In the genomic region with DNA sequence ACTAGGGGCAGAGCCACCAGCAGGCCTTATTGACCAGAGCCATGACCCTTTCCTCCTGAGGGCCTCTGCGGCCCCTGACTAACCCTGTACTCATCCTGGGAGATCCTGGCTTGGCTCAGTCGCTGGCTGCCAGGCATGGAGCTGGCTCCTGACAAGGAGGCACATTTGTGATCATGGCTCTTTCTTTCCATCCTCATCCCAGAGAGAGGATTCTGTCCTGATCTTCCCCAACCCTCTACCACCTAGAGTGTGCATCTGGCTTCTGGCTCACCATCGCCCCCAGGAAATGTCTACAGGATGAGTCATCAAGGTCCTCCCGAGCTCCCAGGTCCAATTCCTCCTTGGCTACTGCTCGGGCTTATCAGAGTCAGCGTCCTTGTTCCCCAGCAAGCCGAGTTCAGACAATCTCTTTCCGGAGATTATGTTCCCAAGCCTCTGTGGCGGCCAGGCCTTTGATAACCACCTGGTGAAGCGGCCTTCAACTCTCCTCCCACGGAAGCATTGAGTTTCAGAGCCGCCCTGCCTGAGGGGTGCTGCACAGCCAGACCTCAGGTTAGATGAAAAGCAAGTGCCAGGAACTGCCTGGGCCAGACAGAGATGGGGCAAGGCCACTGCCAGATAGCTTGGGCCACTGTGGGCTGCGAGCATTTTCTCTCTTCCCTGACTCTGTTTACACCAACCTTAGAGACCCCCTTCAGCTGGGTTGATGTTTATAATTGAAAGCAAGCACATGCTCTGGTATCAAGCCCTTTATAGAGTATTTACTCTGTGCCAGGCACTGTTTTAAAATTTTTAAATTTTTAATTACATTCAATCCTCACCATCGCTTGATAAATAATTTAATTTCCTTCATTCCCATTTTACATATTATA, we compare ENCODE assay signal across 1 cellular context.
A peak's percentile ranks its signal among the peaks of the same experiment; 100 is the strongest.
TF ChIP-seq lines count a peak whose summit lies in the region.

No MANE protein-coding gene starts in this region.

TF ChIP-seq in HepG2, 621 proteins besides CTCF, POLR2A, EP300 and RAD21 (continued from another document):
- TF ChIP-seq, protein P1, sequence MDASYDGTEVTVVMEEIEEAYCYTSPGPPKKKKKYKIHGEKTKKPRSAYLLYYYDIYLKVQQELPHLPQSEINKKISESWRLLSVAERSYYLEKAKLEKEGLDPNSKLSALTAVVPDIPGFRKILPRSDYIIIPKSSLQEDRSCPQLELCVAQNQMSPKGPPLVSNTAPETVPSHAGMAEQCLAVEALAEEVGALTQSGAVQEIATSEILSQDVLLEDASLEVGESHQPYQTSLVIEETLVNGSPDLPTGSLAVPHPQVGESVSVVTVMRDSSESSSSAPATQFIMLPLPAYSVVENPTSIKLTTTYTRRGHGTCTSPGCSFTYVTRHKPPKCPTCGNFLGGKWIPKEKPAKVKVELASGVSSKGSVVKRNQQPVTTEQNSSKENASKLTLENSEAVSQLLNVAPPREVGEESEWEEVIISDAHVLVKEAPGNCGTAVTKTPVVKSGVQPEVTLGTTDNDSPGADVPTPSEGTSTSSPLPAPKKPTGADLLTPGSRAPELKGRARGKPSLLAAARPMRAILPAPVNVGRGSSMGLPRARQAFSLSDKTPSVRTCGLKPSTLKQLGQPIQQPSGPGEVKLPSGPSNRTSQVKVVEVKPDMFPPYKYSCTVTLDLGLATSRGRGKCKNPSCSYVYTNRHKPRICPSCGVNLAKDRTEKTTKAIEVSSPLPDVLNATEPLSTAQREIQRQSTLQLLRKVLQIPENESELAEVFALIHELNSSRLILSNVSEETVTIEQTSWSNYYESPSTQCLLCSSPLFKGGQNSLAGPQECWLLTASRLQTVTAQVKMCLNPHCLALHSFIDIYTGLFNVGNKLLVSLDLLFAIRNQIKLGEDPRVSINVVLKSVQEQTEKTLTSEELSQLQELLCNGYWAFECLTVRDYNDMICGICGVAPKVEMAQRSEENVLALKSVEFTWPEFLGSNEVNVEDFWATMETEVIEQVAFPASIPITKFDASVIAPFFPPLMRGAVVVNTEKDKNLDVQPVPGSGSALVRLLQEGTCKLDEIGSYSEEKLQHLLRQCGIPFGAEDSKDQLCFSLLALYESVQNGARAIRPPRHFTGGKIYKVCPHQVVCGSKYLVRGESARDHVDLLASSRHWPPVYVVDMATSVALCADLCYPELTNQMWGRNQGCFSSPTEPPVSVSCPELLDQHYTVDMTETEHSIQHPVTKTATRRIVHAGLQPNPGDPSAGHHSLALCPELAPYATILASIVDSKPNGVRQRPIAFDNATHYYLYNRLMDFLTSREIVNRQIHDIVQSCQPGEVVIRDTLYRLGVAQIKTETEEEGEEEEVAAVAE (CRISPR knock-in tag; IDR thresholded peaks at IDR 0.05; ENCODE audit: borderline replicate concordance), result 0 out of 2 replicates have a peak, but pooled peaks have one; percentile 38
- TF ChIP-seq PPARG (CRISPR knock-in tag; conservative IDR thresholded peaks at IDR 0.05) (peak; percentile 79), FOSL2 (CRISPR knock-in tag; IDR thresholded peaks at IDR 0.05) (peak; percentile 98), JUND (CRISPR knock-in tag; IDR thresholded peaks at IDR 0.05) (peak; percentile 95), ZNF768 (CRISPR knock-in tag; IDR thresholded peaks at IDR 0.05) (peak; percentile 91), EHMT2 (IDR thresholded peaks at IDR 0.05; ENCODE audit: borderline replicate concordance, low read depth, low read length) (no peak), GABPB1 (CRISPR knock-in tag; IDR thresholded peaks at IDR 0.05) (peak; percentile 29; the same call in 1 of the 2 replicates), RXRB (CRISPR knock-in tag; IDR thresholded peaks at IDR 0.05; ENCODE audit: borderline replicate concordance) (peak; percentile 45), ZNF205 (CRISPR knock-in tag; IDR thresholded peaks at IDR 0.05) (0 out of 2 replicates have a peak, but pooled peaks have one; percentile 43), ZNF543 (CRISPR knock-in tag; IDR thresholded peaks at IDR 0.05) (no peak), SOX6 (IDR thresholded peaks at IDR 0.05) (no peak), SOX6 (CRISPR knock-in tag; IDR thresholded peaks at IDR 0.05) (peak; percentile 29; the same call in 1 of the 2 replicates), PITX1 (CRISPR knock-in tag; IDR thresholded peaks at IDR 0.05) (peak; percentile 73; the same call in 1 of the 2 replicates), MTA1 (CRISPR knock-in tag; IDR thresholded peaks at IDR 0.05; ENCODE audit: borderline replicate concordance) (peak; percentile 35; the same call in 1 of the 2 replicates), DMAP1 (CRISPR knock-in tag; IDR thresholded peaks at IDR 0.05) (0 out of 2 replicates have a peak, but pooled peaks have one; percentile 30)
- TF ChIP-seq, protein P2, sequence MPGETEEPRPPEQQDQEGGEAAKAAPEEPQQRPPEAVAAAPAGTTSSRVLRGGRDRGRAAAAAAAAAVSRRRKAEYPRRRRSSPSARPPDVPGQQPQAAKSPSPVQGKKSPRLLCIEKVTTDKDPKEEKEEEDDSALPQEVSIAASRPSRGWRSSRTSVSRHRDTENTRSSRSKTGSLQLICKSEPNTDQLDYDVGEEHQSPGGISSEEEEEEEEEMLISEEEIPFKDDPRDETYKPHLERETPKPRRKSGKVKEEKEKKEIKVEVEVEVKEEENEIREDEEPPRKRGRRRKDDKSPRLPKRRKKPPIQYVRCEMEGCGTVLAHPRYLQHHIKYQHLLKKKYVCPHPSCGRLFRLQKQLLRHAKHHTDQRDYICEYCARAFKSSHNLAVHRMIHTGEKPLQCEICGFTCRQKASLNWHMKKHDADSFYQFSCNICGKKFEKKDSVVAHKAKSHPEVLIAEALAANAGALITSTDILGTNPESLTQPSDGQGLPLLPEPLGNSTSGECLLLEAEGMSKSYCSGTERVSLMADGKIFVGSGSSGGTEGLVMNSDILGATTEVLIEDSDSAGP (CRISPR knock-in tag; IDR thresholded peaks at IDR 0.05; ENCODE audit: borderline replicate concordance), result no peak
- TF ChIP-seq, protein P3, sequence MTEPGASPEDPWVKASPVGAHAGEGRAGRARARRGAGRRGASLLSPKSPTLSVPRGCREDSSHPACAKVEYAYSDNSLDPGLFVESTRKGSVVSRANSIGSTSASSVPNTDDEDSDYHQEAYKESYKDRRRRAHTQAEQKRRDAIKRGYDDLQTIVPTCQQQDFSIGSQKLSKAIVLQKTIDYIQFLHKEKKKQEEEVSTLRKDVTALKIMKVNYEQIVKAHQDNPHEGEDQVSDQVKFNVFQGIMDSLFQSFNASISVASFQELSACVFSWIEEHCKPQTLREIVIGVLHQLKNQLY (CRISPR knock-in tag; IDR thresholded peaks at IDR 0.05), result peak; percentile 27; the same call in 1 of the 2 replicates
- TF ChIP-seq, protein P4, sequence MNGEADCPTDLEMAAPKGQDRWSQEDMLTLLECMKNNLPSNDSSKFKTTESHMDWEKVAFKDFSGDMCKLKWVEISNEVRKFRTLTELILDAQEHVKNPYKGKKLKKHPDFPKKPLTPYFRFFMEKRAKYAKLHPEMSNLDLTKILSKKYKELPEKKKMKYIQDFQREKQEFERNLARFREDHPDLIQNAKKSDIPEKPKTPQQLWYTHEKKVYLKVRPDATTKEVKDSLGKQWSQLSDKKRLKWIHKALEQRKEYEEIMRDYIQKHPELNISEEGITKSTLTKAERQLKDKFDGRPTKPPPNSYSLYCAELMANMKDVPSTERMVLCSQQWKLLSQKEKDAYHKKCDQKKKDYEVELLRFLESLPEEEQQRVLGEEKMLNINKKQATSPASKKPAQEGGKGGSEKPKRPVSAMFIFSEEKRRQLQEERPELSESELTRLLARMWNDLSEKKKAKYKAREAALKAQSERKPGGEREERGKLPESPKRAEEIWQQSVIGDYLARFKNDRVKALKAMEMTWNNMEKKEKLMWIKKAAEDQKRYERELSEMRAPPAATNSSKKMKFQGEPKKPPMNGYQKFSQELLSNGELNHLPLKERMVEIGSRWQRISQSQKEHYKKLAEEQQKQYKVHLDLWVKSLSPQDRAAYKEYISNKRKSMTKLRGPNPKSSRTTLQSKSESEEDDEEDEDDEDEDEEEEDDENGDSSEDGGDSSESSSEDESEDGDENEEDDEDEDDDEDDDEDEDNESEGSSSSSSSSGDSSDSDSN (CRISPR knock-in tag; IDR thresholded peaks at IDR 0.05), result peak; percentile 53; the same call in 1 of the 2 replicates
- TF ChIP-seq, protein P5, sequence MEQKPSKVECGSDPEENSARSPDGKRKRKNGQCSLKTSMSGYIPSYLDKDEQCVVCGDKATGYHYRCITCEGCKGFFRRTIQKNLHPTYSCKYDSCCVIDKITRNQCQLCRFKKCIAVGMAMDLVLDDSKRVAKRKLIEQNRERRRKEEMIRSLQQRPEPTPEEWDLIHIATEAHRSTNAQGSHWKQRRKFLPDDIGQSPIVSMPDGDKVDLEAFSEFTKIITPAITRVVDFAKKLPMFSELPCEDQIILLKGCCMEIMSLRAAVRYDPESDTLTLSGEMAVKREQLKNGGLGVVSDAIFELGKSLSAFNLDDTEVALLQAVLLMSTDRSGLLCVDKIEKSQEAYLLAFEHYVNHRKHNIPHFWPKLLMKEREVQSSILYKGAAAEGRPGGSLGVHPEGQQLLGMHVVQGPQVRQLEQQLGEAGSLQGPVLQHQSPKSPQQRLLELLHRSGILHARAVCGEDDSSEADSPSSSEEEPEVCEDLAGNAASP (CRISPR knock-in tag; IDR thresholded peaks at IDR 0.05; ENCODE audit: borderline replicate concordance), result peak; percentile 64; the same call in 1 of the 2 replicates
- TF ChIP-seq, protein P6, sequence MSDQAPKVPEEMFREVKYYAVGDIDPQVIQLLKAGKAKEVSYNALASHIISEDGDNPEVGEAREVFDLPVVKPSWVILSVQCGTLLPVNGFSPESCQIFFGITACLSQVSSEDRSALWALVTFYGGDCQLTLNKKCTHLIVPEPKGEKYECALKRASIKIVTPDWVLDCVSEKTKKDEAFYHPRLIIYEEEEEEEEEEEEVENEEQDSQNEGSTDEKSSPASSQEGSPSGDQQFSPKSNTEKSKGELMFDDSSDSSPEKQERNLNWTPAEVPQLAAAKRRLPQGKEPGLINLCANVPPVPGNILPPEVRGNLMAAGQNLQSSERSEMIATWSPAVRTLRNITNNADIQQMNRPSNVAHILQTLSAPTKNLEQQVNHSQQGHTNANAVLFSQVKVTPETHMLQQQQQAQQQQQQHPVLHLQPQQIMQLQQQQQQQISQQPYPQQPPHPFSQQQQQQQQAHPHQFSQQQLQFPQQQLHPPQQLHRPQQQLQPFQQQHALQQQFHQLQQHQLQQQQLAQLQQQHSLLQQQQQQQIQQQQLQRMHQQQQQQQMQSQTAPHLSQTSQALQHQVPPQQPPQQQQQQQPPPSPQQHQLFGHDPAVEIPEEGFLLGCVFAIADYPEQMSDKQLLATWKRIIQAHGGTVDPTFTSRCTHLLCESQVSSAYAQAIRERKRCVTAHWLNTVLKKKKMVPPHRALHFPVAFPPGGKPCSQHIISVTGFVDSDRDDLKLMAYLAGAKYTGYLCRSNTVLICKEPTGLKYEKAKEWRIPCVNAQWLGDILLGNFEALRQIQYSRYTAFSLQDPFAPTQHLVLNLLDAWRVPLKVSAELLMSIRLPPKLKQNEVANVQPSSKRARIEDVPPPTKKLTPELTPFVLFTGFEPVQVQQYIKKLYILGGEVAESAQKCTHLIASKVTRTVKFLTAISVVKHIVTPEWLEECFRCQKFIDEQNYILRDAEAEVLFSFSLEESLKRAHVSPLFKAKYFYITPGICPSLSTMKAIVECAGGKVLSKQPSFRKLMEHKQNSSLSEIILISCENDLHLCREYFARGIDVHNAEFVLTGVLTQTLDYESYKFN (CRISPR knock-in tag; conservative IDR thresholded peaks at IDR 0.05), result peak; percentile 43; the same call in 1 of the 2 replicates
- TF ChIP-seq, protein P7, sequence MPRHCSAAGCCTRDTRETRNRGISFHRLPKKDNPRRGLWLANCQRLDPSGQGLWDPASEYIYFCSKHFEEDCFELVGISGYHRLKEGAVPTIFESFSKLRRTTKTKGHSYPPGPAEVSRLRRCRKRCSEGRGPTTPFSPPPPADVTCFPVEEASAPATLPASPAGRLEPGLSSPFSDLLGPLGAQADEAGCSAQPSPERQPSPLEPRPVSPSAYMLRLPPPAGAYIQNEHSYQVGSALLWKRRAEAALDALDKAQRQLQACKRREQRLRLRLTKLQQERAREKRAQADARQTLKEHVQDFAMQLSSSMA (CRISPR knock-in tag; IDR thresholded peaks at IDR 0.05), result peak; percentile 41; the same call in 1 of the 2 replicates
- TF ChIP-seq, protein P8, sequence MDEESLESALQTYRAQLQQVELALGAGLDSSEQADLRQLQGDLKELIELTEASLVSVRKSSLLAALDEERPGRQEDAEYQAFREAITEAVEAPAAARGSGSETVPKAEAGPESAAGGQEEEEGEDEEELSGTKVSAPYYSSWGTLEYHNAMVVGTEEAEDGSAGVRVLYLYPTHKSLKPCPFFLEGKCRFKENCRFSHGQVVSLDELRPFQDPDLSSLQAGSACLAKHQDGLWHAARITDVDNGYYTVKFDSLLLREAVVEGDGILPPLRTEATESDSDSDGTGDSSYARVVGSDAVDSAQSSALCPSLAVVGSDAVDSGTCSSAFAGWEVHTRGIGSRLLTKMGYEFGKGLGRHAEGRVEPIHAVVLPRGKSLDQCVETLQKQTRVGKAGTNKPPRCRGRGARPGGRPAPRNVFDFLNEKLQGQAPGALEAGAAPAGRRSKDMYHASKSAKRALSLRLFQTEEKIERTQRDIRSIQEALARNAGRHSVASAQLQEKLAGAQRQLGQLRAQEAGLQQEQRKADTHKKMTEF (CRISPR knock-in tag; IDR thresholded peaks at IDR 0.05), result peak; percentile 40; the same call in 1 of the 2 replicates
